3 cellular contexts compared by ENCODE assay signal in the genomic region with DNA sequence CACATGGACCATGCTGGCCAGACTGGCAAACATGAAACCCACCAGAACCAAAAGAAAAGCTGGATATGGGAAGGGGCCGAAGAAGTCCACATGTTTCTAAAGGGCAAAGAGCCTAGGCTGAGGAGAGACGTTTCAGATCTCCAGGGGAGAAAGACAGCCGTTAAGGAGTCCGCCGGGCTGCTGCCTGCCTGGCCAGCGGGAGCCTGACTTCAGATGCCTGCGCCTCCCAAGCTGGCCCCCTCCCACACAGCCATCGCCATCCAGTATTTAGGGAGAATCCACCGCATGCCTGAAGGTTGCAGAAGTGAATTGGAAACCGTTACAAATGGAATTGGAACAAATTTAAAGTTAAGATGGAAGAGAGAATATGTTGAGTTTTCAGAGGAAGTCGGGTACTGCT.
TF ChIP-seq lines count a peak whose summit lies in the region.

No MANE protein-coding gene starts in this region.

TF ChIP-seq in SK-N-SH, 30 proteins besides CTCF, POLR2A, EP300 and RAD21 (continued from another document):
- TF ChIP-seq, protein P1, sequence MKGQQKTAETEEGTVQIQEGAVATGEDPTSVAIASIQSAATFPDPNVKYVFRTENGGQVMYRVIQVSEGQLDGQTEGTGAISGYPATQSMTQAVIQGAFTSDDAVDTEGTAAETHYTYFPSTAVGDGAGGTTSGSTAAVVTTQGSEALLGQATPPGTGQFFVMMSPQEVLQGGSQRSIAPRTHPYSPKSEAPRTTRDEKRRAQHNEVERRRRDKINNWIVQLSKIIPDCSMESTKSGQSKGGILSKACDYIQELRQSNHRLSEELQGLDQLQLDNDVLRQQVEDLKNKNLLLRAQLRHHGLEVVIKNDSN (IDR thresholded peaks at IDR 0.05; ENCODE audit: borderline replicate concordance, low read depth): no peak
- TF ChIP-seq JUND (IDR thresholded peaks at IDR 0.05) (no peak), EZH2phosphoT487 (IDR thresholded peaks at IDR 0.05; ENCODE audit: borderline replicate concordance, low read depth) (no peak), FOSL2 (IDR thresholded peaks at IDR 0.05; ENCODE audit: borderline replicate concordance, low read depth) (no peak), TCF12 (IDR thresholded peaks at IDR 0.05) (no peak)

TF ChIP-seq in SK-N-SH treated with all-trans-retinoic acid at 6 μM for 48 hours, 23 proteins besides CTCF, POLR2A, EP300 and RAD21 (continued from another document):
- TF ChIP-seq POU6F1 (CRISPR knock-in tag; IDR thresholded peaks at IDR 0.05; ENCODE audit: borderline replicate concordance, low read depth) (no peak), BACH2 (CRISPR knock-in tag; IDR thresholded peaks at IDR 0.05; ENCODE audit: borderline replicate concordance) (no peak)
TF ChIP-seq in SK-N-SH treated with all-trans-retinoic acid at 6 μM for 48 hours: peak in this region for 0.

TF ChIP-seq in WTC11, 78 proteins besides CTCF, POLR2A, EP300 and RAD21 (continued from another document):
- TF ChIP-seq, protein P2, sequence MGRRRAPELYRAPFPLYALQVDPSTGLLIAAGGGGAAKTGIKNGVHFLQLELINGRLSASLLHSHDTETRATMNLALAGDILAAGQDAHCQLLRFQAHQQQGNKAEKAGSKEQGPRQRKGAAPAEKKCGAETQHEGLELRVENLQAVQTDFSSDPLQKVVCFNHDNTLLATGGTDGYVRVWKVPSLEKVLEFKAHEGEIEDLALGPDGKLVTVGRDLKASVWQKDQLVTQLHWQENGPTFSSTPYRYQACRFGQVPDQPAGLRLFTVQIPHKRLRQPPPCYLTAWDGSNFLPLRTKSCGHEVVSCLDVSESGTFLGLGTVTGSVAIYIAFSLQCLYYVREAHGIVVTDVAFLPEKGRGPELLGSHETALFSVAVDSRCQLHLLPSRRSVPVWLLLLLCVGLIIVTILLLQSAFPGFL (CRISPR knock-in tag; IDR thresholded peaks at IDR 0.05; ENCODE audit: borderline replicate concordance): no peak
- TF ChIP-seq ATF1 (CRISPR knock-in tag; IDR thresholded peaks at IDR 0.05) (no peak), RELA (CRISPR knock-in tag; IDR thresholded peaks at IDR 0.05; ENCODE audit: borderline replicate concordance) (no peak), PRDM15 (CRISPR knock-in tag; IDR thresholded peaks at IDR 0.05) (no peak), NFYB (CRISPR knock-in tag; conservative IDR thresholded peaks at IDR 0.05; ENCODE audit: low read depth) (no peak), CDX4 (CRISPR knock-in tag; IDR thresholded peaks at IDR 0.05; ENCODE audit: borderline replicate concordance) (no peak), MAX (CRISPR knock-in tag; IDR thresholded peaks at IDR 0.05) (no peak), NR3C1 (CRISPR knock-in tag; conservative IDR thresholded peaks at IDR 0.05; ENCODE audit: low read depth) (no peak), ELF4 (CRISPR knock-in tag; IDR thresholded peaks at IDR 0.05; ENCODE audit: low read depth) (no peak)
- TF ChIP-seq, protein P3, sequence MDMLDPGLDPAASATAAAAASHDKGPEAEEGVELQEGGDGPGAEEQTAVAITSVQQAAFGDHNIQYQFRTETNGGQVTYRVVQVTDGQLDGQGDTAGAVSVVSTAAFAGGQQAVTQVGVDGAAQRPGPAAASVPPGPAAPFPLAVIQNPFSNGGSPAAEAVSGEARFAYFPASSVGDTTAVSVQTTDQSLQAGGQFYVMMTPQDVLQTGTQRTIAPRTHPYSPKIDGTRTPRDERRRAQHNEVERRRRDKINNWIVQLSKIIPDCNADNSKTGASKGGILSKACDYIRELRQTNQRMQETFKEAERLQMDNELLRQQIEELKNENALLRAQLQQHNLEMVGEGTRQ (CRISPR knock-in tag; IDR thresholded peaks at IDR 0.05): no peak
- TF ChIP-seq, protein P1 (CRISPR knock-in tag; IDR thresholded peaks at IDR 0.05): no peak
